17 cellular contexts compared by ENCODE assay signal in the genomic region with DNA sequence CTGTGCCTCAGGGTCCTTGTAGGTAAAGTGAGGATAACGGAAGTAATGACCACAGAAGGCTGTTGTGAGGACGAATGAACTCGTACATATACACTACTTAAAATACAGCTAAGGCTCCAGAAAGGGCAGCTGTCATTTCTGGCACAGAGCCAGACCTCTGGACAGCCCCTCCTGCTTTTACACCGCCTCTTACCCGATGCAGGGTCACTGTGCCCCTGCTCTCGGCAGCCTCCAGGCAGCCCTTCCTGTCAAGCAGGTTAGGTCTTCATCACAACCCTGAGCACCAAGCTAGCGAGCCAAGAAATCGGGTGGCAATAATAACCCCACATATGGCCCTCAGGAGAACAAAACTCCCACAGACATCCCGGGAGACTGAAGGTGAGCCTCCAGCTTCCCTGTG. TPM values are rescaled to one million over a fixed set of nuclear protein-coding genes. Genes with fewer than 3 reads are reported as not detected.
DNase-seq lines count a peak whose midpoint lies in the region; ATAC-seq lines count a peak whose summit lies in the region.
"Had no signal": no experiment of that assay in that cellular context is flagged by ENCODE, and none has a peak within 500 bp of the region (broad histone marks: within the 10 kb centered on the region; RNA-seq: fewer than 3 reads in every experiment).

No MANE protein-coding gene starts in this region.

- intact Hi-C loops in left colon (cut with DNase I, micrococcal nuclease), result no loop called here

- ATAC-seq in left colon (peak; percentile 17), GM19351 (IDR thresholded peaks at IDR 0.05; ENCODE audit: unreplicated experiment) (no peak)
- ATAC-seq: mucosa of descending colon, T-cell had no signal

- DNase-seq in DMS153 treated with DMSO at 0.1 percent for 48 hours (lab: John Stamatoyannopoulos, UW; ENCODE audit: unreplicated experiment) (peak; percentile 15), LHCN-M2 (ENCODE audit: low read depth) (peak; percentile 39), NCI-H82 (lab: John Stamatoyannopoulos, UW) (peak; percentile 81), left colon (no peak)
- no peak for DNase-seq in activated CD4-positive, alpha-beta T cell treated with anti-CD3 and anti-CD28 coated beads, Interleukin-2, amount 50 U/mL, for 4 hours
- DNase-seq in NK-92 treated with Interleukin-12 subunit alpha and Interleukin-12 subunit beta, amount 100 ng/mL, for 24 hours (lab: John Stamatoyannopoulos, UW), result no peak
- DNase-seq: activated CD4-positive, alpha-beta T cell treated with anti-CD3 and anti-CD28 coated beads for 1 hour; activated CD8-positive, alpha-beta memory T cell treated with anti-CD3 and anti-CD28 coated beads, Interleukin-2, amount 50 U/mL, for 48 hours; activated naive CD4-positive, alpha-beta T cell treated with anti-CD3 and anti-CD28 coated beads, Interleukin-2, amount 10 ng/mL, durations not matched to agents 7 days and 5 days; CD4-positive, CD25-positive, alpha-beta regulatory T cell; GF-D8; KBM-7; kidney glomerular epithelial cell; mucosa of descending colon; NCI-H1436 treated with DMSO at 0.1 percent for 48 hours; T-cell had no signal

RNA-seq across cellular contexts. Expression of a gene that starts 8.5 kb away (rescaled TPM):
- 0.06 TPM in 1 of 2 replicates, not detected in the other for total RNA-seq in LHCN-M2 (2014; rRNA removed)
- 0.02 TPM for polyA plus RNA-seq in LHCN-M2 (2012)
- total RNA-seq in left colon, result 10 to 100 TPM in 1 of 2 donors, 1 to 10 TPM in 1; 5.0 to 10.3 TPM

RNA-seq across cellular contexts. Expression of a gene that starts 53.1 kb away (rescaled TPM):
- total RNA-seq in LHCN-M2 (2014; rRNA removed), result 0.06 TPM in 1 of 2 replicates, not detected in the other
- 0.27 TPM for polyA plus RNA-seq in LHCN-M2 (2012)
- total RNA-seq in left colon, result 10 to 100 TPM; 54.0 to 63.2 TPM

Comparison
In these comparisons a context has a peak if more than half of its experiments do, and no peak if none do; other contexts are left out.
1. DNase-seq: peak in DMS153 treated with DMSO at 0.1 percent for 48 hours (single experiment), LHCN-M2 (single experiment) and NCI-H82 (single experiment); none in left colon (0 of 2), activated CD4-positive, alpha-beta T cell treated with anti-CD3 and anti-CD28 coated beads, Interleukin-2, amount 50 U/mL, for 4 hours (0 of 2) and NK-92 treated with Interleukin-12 subunit alpha and Interleukin-12 subunit beta, amount 100 ng/mL, for 24 hours (single experiment).
2. RNA of a gene that starts 53.1 kb away (total RNA-seq): 54.0 to 63.2 TPM in left colon; 0.06 TPM in LHCN-M2; every median in the first group is over 10 times any median in the second.